13 cellular contexts compared by ENCODE assay signal in genomic region chr2:144082777-144083176, GRCh38.
"Had no signal": no experiment of that assay in that cellular context is flagged by ENCODE, and none has a peak within 500 bp of the region (broad histone marks: within the 10 kb centered on the region; RNA-seq: fewer than 3 reads in every experiment).

No MANE protein-coding gene starts in this region.

- H3K36me3 ChIP-seq: right lobe of liver had no signal

- H3K27ac Mint-ChIP-seq: activated CD4-positive, alpha-beta memory T cell treated with anti-CD3 and anti-CD28 coated beads for 36 hours; activated naive CD8-positive, alpha-beta T cell; naive thymus-derived CD4-positive, alpha-beta T cell; stimulated activated naive CD8-positive, alpha-beta T cell treated with anti-CD3 and anti-CD28 coated beads, Interleukin-15, Interleukin-2, amounts not matched to agents 100 ng/mL and 50 ng/mL, for 24 hours; T-cell had no signal

- H3K4me2 ChIP-seq: hepatocyte had no signal

- H3K4me1 Mint-ChIP-seq: naive thymus-derived CD4-positive, alpha-beta T cell; T-cell had no signal

- H3K4me3 Mint-ChIP-seq: activated CD4-positive, alpha-beta memory T cell treated with anti-CD3 and anti-CD28 coated beads for 36 hours; activated naive CD8-positive, alpha-beta T cell; naive thymus-derived CD4-positive, alpha-beta T cell; stimulated activated naive CD8-positive, alpha-beta T cell treated with anti-CD3 and anti-CD28 coated beads, Interleukin-15, Interleukin-2, amounts not matched to agents 100 ng/mL and 50 ng/mL, for 24 hours; T-cell had no signal

- DNase-seq: activated CD4-positive, alpha-beta memory T cell treated with anti-CD3 and anti-CD28 coated beads for 36 hours; activated gamma-delta T cell; activated T-cell treated with anti-CD3 and anti-CD28 coated beads, Interleukin-2, amount 50 U/mL, for 48 hours; effector CD4-positive, alpha-beta T cell; naive thymus-derived CD4-positive, alpha-beta T cell; psoas muscle; right lobe of liver; stimulated activated CD4-positive, alpha-beta T cell treated with anti-CD3 and anti-CD28 coated beads, Interleukin-12 subunit alpha, Interleukin-12 subunit beta, amount 100 ng/mL, for 4 hours; T-cell; testis had no signal

- H3K27ac ChIP-seq: hepatocyte, psoas muscle, right lobe of liver, testis had no signal

- ATAC-seq: naive thymus-derived CD4-positive, alpha-beta T cell; psoas muscle; T-cell had no signal

- H3K27me3 ChIP-seq: hepatocyte, right lobe of liver, testis had no signal

- H3K9me3 Mint-ChIP-seq: activated CD4-positive, alpha-beta memory T cell treated with anti-CD3 and anti-CD28 coated beads for 36 hours; T-cell had no signal

- H3K79me2 ChIP-seq: hepatocyte had no signal

- H3K4me1 ChIP-seq: right lobe of liver had no signal

- H3K9me3 ChIP-seq: psoas muscle, right lobe of liver, testis had no signal

- H2AFZ ChIP-seq: hepatocyte had no signal

- H3K27me3 Mint-ChIP-seq: activated CD4-positive, alpha-beta memory T cell treated with anti-CD3 and anti-CD28 coated beads for 36 hours; activated naive CD8-positive, alpha-beta T cell; naive thymus-derived CD4-positive, alpha-beta T cell; stimulated activated naive CD8-positive, alpha-beta T cell treated with anti-CD3 and anti-CD28 coated beads, Interleukin-15, Interleukin-2, amounts not matched to agents 100 ng/mL and 50 ng/mL, for 24 hours; T-cell had no signal

- H3K4me3 ChIP-seq: hepatocyte, psoas muscle, right lobe of liver, testis had no signal
